16 cellular contexts compared by ENCODE assay signal in the genomic region with DNA sequence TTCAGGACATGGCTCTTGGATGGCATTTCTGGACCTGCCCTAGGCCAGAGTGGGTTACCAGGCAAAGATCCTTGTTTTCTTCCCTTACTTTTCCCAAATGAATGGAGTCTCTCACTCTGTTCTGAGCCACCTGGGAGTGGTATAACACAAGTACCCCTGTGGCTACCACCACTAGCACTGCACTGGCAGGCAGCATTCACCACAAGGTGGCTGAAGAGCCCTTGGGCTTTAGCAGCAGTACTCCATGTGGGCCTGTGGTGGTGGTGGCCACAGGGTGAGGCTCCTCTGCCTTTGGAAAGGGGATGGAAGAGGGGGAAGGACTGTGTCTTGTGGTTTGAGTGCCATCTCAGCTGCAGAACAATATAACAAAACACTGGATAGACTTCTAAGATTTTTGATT. TPM values are rescaled to one million over a fixed set of nuclear protein-coding genes. Genes with fewer than 3 reads are reported as not detected.
DNase-seq lines count a peak whose midpoint lies in the region; ATAC-seq and TF ChIP-seq lines count a peak whose summit lies in the region.
"Had no signal": no experiment of that assay in that cellular context is flagged by ENCODE, and none has a peak within 500 bp of the region (broad histone marks: within the 10 kb centered on the region; RNA-seq: fewer than 3 reads in every experiment).

No MANE protein-coding gene starts in this region.

- TF ChIP-seq CTCF in AG04450 (IDR thresholded peaks at IDR 0.05; ENCODE audit: low read depth, low read length) (0 out of 2 replicates have a peak, but pooled peaks have one; percentile 18), HFFc6 (IDR thresholded peaks at IDR 0.05) (peak; percentile 54), testis (IDR thresholded peaks at IDR 0.05) (no peak)

- peaks cover 23% of the 10 kb centered on the region for H3K9me3 Mint-ChIP-seq in HFFc6
- peaks cover 28% of the 10 kb centered on the region for H3K9me3 Mint-ChIP-seq in activated T-helper 1 cell treated with anti-CD3 and anti-CD28 coated beads, Interleukin-12 subunit alpha, Interleukin-12 subunit beta, Interleukin-2, Interleukin-4 antibody, amounts not matched to agents 30 ng/mL and 10 ng/mL and 1 ng/mL, durations not matched to agents 14 hours and 24 hours and 36 hours

- H3K4me1 Mint-ChIP-seq in HFFc6 (ENCODE audit: low read depth), result peaks cover 4% of the 10 kb centered on the region
- peaks cover 58% of the 10 kb centered on the region for H3K4me1 Mint-ChIP-seq in activated T-helper 1 cell treated with anti-CD3 and anti-CD28 coated beads, Interleukin-12 subunit alpha, Interleukin-12 subunit beta, Interleukin-2, Interleukin-4 antibody, amounts not matched to agents 30 ng/mL and 10 ng/mL and 1 ng/mL, durations not matched to agents 14 hours and 24 hours and 36 hours (ENCODE audit: low read depth)
- H3K4me1 Mint-ChIP-seq: brain had no signal

- peaks cover 18% of the 10 kb centered on the region for H3K36me3 Mint-ChIP-seq in HFFc6 (ENCODE audit: low read depth)
- peaks cover 25% of the 10 kb centered on the region for H3K36me3 Mint-ChIP-seq in activated T-helper 1 cell treated with anti-CD3 and anti-CD28 coated beads, Interleukin-12 subunit alpha, Interleukin-12 subunit beta, Interleukin-2, Interleukin-4 antibody, amounts not matched to agents 30 ng/mL and 10 ng/mL and 1 ng/mL, durations not matched to agents 14 hours and 24 hours and 36 hours (ENCODE audit: low read depth)
- H3K36me3 Mint-ChIP-seq: brain had no signal

- intact Hi-C loops in activated T-helper 1 cell treated with anti-CD3 and anti-CD28 coated beads, Interleukin-12 subunit alpha, Interleukin-12 subunit beta, Interleukin-2, Interleukin-4 antibody, amounts not matched to agents 30 ng/mL and 10 ng/mL and 1 ng/mL, durations not matched to agents 14 hours and 24 hours and 36 hours (cut with micrococcal nuclease), result loop anchor here (5.0 to 10.0 kb wide), 3 partner anchors 216 to 536 kb away; a partner anchor contains a TSS
- intact Hi-C loops in testis (cut with DNase I; ENCODE audit: low total_unique reads), result no loop called here

- no peak for ATAC-seq in GM21515 (IDR thresholded peaks at IDR 0.05; ENCODE audit: unreplicated experiment)

- no peak for DNase-seq in AG04450 (ENCODE audit: low read depth, low spot score)
- DNase-seq in HFFc6, result no peak
- DNase-seq in activated T-helper 1 cell treated with anti-CD3 and anti-CD28 coated beads, Interleukin-12 subunit alpha, Interleukin-12 subunit beta, Interleukin-2, Interleukin-4 antibody, amounts not matched to agents 30 ng/mL and 10 ng/mL and 1 ng/mL, durations not matched to agents 14 hours and 24 hours and 36 hours (ENCODE audit: low spot score), result no peak
- DNase-seq in iPS DF 4.7 (ENCODE audit: extremely low read depth, low spot score), result peak; percentile 28
- DNase-seq in NCI-H1694 (lab: John Stamatoyannopoulos, UW), result no peak
- DNase-seq in testis, result no peak
- DNase-seq in SHP77 (lab: John Stamatoyannopoulos, UW), result no peak
- DNase-seq: C1 segment of cervical spinal cord, kidney glomerular epithelial cell, natural killer cell, spleen, T1000 had no signal

- H3K27ac ChIP-seq in AG04450 (ENCODE audit: low read depth, low read length) (no peak overlapping the region), testis (no peak overlapping the region)
- H3K27ac ChIP-seq: PC-9, spleen had no signal

- no peak for TF ChIP-seq POLR2A in testis (IDR thresholded peaks at IDR 0.05)

- H3K4me1 ChIP-seq in testis, result no peaks in the 10 kb centered on the region
- H3K4me1 ChIP-seq: spleen had no signal

- H3K27ac Mint-ChIP-seq in HFFc6, result no peak overlapping the region
- H3K27ac Mint-ChIP-seq in activated T-helper 1 cell treated with anti-CD3 and anti-CD28 coated beads, Interleukin-12 subunit alpha, Interleukin-12 subunit beta, Interleukin-2, Interleukin-4 antibody, amounts not matched to agents 30 ng/mL and 10 ng/mL and 1 ng/mL, durations not matched to agents 14 hours and 24 hours and 36 hours, result peak overlapping the region; percentile 24
- H3K27ac Mint-ChIP-seq: brain had no signal

- POLR2A ChIA-PET in AG04450 (lab: Yijun Ruan, JAX), result no interaction called here

- H3K36me3 ChIP-seq in testis (ENCODE audit: low read depth, missing control alignments), result no peaks in the 10 kb centered on the region
- H3K36me3 ChIP-seq: spleen had no signal

- H3K27me3 ChIP-seq in AG04450 (ENCODE audit: control insufficient read depth, insufficient read depth, low read length) (no peaks in the 10 kb centered on the region), testis (no peaks in the 10 kb centered on the region)

- H3K9me3 ChIP-seq in AG04450 (ENCODE audit: control insufficient read depth, insufficient read depth, low read length) (peaks cover 5% of the 10 kb centered on the region; the same call in 1 of the 2 replicates), testis (no peaks in the 10 kb centered on the region)

- no peak overlapping the region for H3K4me3 ChIP-seq in AG04450 (ENCODE audit: low read depth, low read length)
- H3K4me3 ChIP-seq in testis, result no peak overlapping the region
- H3K4me3 ChIP-seq: PC-9, spleen had no signal

- CTCF ChIA-PET in AG04450 (lab: Charles Lee), result no interaction called here

- no peak overlapping the region for H3K4me3 Mint-ChIP-seq in HFFc6
- H3K4me3 Mint-ChIP-seq in activated T-helper 1 cell treated with anti-CD3 and anti-CD28 coated beads, Interleukin-12 subunit alpha, Interleukin-12 subunit beta, Interleukin-2, Interleukin-4 antibody, amounts not matched to agents 30 ng/mL and 10 ng/mL and 1 ng/mL, durations not matched to agents 14 hours and 24 hours and 36 hours, result no peak overlapping the region
- H3K4me3 Mint-ChIP-seq: brain had no signal

- H3K27me3 Mint-ChIP-seq in HFFc6 (ENCODE audit: insufficient read depth), result no peaks in the 10 kb centered on the region; the same call in 1 of the 2 replicates
- no peaks in the 10 kb centered on the region for H3K27me3 Mint-ChIP-seq in activated T-helper 1 cell treated with anti-CD3 and anti-CD28 coated beads, Interleukin-12 subunit alpha, Interleukin-12 subunit beta, Interleukin-2, Interleukin-4 antibody, amounts not matched to agents 30 ng/mL and 10 ng/mL and 1 ng/mL, durations not matched to agents 14 hours and 24 hours and 36 hours (ENCODE audit: insufficient read depth)

RNA-seq across cellular contexts. Expression of a gene that starts 38.0 kb away (rescaled TPM):
- polyA plus RNA-seq in AG04450 (2011; rRNA removed) (0.57 TPM in 2 replicates), testis (ENCODE audit: insufficient read depth, low read depth, low replicate concordance) (22.9 TPM)
- 0.28 and 0.56 TPM in 2 replicates for polyA minus RNA-seq in AG04450 (2011; rRNA and poly(A)+ RNA removed)
- 1 to 10 TPM in 1 of 6 experiments, under 1 TPM in 5; 0.26 to 1.0 (median 0.52) TPM for total RNA-seq in HFFc6 (2021; fragmentation: NEBNext Ultra II Directional; extraction: Animal tissue kit (Norgen Biotek cat#: 25700))
- total RNA-seq in activated T-helper 1 cell treated with anti-CD3 and anti-CD28 coated beads, Interleukin-12 subunit alpha, Interleukin-12 subunit beta, Interleukin-2, Interleukin-4 antibody, amounts not matched to agents 30 ng/mL and 10 ng/mL and 1 ng/mL, durations not matched to agents 14 hours and 24 hours and 36 hours, result not detected in 2 replicates
- total RNA-seq in testis, result 10 to 100 TPM; 10.8 to 18.7 TPM
- total RNA-seq: natural killer cell, PC-9, spleen had no signal
- polyA plus RNA-seq: esophagus had no signal

Comparison
In these comparisons a context has a peak if more than half of its experiments do, and no peak if none do; other contexts are left out.
1. CTCF ChIP-seq: peak in AG04450 (single experiment) and HFFc6 (single experiment); none in testis (0 of 3).
2. RNA of a gene that starts 38.0 kb away (total RNA-seq): 10.8 to 18.7 TPM in testis; 0.26 to 1.0 TPM in HFFc6 and not detected in activated T-helper 1 cell treated with anti-CD3 and anti-CD28 coated beads, Interleukin-12 subunit alpha, Interleukin-12 subunit beta, Interleukin-2, Interleukin-4 antibody, amounts not matched to agents 30 ng/mL and 10 ng/mL and 1 ng/mL, durations not matched to agents 14 hours and 24 hours and 36 hours; every median in the first group is over 4 times any median in the second.